ENCODE assay signal across 31 cellular contexts in genomic region chr3:159513867-159514380, GRCh38.
"Had no signal": no experiment of that assay in that cellular context is flagged by ENCODE, and none has a peak within 500 bp of the region (broad histone marks: within the 10 kb centered on the region; RNA-seq: fewer than 3 reads in every experiment).

No MANE protein-coding gene starts in this region.

- H3K9me3 Mint-ChIP-seq: activated naive CD8-positive, alpha-beta T cell treated with anti-CD3 and anti-CD28 coated beads, Interleukin-2, amount 50 U/mL, for 24 hours; activated T-helper 1 cell treated with anti-CD3 and anti-CD28 coated beads, Interleukin-12 subunit alpha, Interleukin-12 subunit beta, Interleukin-2, Interleukin-4 antibody, amounts not matched to agents 30 ng/mL and 10 ng/mL and 1 ng/mL, durations not matched to agents 14 hours and 24 hours and 36 hours; central memory CD8-positive, alpha-beta T cell; T-helper 1 cell treated with Interleukin-12 subunit alpha and Interleukin-12 subunit beta and Interleukin-4 antibody, amounts not matched to agents 30 μg/mL and 1 μg/mL, for 36 hours had no signal

- DNase-seq: activated CD4-positive, alpha-beta T cell treated with anti-CD3 and anti-CD28 coated beads for 48 hours; activated CD4-positive, alpha-beta T cell treated with anti-CD3 and anti-CD28 coated beads, Interleukin-2, amount 50 U/mL, for 4 hours; activated CD4-positive, CD25-positive, alpha-beta regulatory T cell treated with anti-CD3 and anti-CD28 coated beads, Interleukin-2, amount 50 U/mL, for 72 hours; activated CD8-positive, alpha-beta memory T cell treated with anti-CD3 and anti-CD28 coated beads, Interleukin-2, amount 50 U/mL, for 48 hours; activated CD8-positive, alpha-beta T cell treated with anti-CD3 and anti-CD28 coated beads, Interleukin-2, amount 10 ng/mL, durations not matched to agents 7 days and 5 days; activated effector memory CD4-positive, alpha-beta T cell treated with anti-CD3 and anti-CD28 coated beads, Interleukin-2, amount 50 U/mL, for 16 hours; activated naive CD4-positive, alpha-beta T cell treated with Interleukin-2 at 50 U/mL for 16 hours; activated naive CD8-positive, alpha-beta T cell treated with anti-CD3 and anti-CD28 coated beads, Interleukin-2, amount 50 U/mL, for 24 hours; activated T-cell treated with anti-CD3 and anti-CD28 coated beads, Interleukin-2, amount 50 U/mL, for 1 hour; amniotic stem cell; MG63; MV-4-11; NCI-H1092 treated with DMSO at 0.1 percent for 48 hours; NCI-H1417 treated with DMSO at 0.1 percent for 48 hours; NCI-H1694; NCI-H2029; NCI-H2107; NCI-H2171 treated with DMSO at 0.1 percent for 48 hours; NCI-H226; NCI-H526; NCI-H774; RPMI8226 had no signal

- H3K4me3 ChIP-seq: ascending aorta, MG63, SK-N-MC had no signal

- H3K4me3 Mint-ChIP-seq: activated CD8-positive, alpha-beta T cell treated with anti-CD3 and anti-CD28 coated beads, Interleukin-2, amount 10 ng/mL, durations not matched to agents 7 days and 5 days; activated naive CD8-positive, alpha-beta T cell treated with anti-CD3 and anti-CD28 coated beads, Interleukin-2, amount 50 U/mL, for 24 hours; activated T-helper 1 cell treated with anti-CD3 and anti-CD28 coated beads, Interleukin-12 subunit alpha, Interleukin-12 subunit beta, Interleukin-2, Interleukin-4 antibody, amounts not matched to agents 30 ng/mL and 10 ng/mL and 1 ng/mL, durations not matched to agents 14 hours and 24 hours and 36 hours; brain; central memory CD8-positive, alpha-beta T cell; T-helper 1 cell treated with Interleukin-12 subunit alpha and Interleukin-12 subunit beta and Interleukin-4 antibody, amounts not matched to agents 30 μg/mL and 1 μg/mL, for 36 hours had no signal

- H3K27me3 Mint-ChIP-seq: activated naive CD8-positive, alpha-beta T cell treated with anti-CD3 and anti-CD28 coated beads, Interleukin-2, amount 50 U/mL, for 24 hours; central memory CD8-positive, alpha-beta T cell had no signal

- H3K36me3 Mint-ChIP-seq: activated naive CD4-positive, alpha-beta T cell treated with anti-CD3 and anti-CD28 coated beads, Interleukin-2, amount 50 U/mL, for 72 hours; brain had no signal

- H3K27ac ChIP-seq: ascending aorta, SK-N-MC had no signal

- H3K36me3 ChIP-seq: ascending aorta, MG63 had no signal

- ATAC-seq: activated CD8-positive, alpha-beta T cell treated with anti-CD3 and anti-CD28 coated beads, Interleukin-2, amount 10 ng/mL, durations not matched to agents 7 days and 5 days; activated naive CD4-positive, alpha-beta T cell treated with anti-CD3 and anti-CD28 coated beads, Interleukin-2, amount 50 U/mL, for 72 hours; activated naive CD8-positive, alpha-beta T cell treated with anti-CD3 and anti-CD28 coated beads, Interleukin-2, amount 50 U/mL, for 24 hours; Panc1; Right ventricle myocardium inferior had no signal

- H3K4me1 Mint-ChIP-seq: activated naive CD8-positive, alpha-beta T cell treated with anti-CD3 and anti-CD28 coated beads, Interleukin-2, amount 50 U/mL, for 24 hours; central memory CD8-positive, alpha-beta T cell had no signal

- H3K27ac Mint-ChIP-seq: activated CD8-positive, alpha-beta T cell treated with anti-CD3 and anti-CD28 coated beads, Interleukin-2, amount 10 ng/mL, durations not matched to agents 7 days and 5 days; activated naive CD4-positive, alpha-beta T cell treated with anti-CD3 and anti-CD28 coated beads, Interleukin-2, amount 50 U/mL, for 72 hours; activated naive CD8-positive, alpha-beta T cell treated with anti-CD3 and anti-CD28 coated beads, Interleukin-2, amount 50 U/mL, for 24 hours; activated T-helper 1 cell treated with anti-CD3 and anti-CD28 coated beads, Interleukin-12 subunit alpha, Interleukin-12 subunit beta, Interleukin-2, Interleukin-4 antibody, amounts not matched to agents 30 ng/mL and 10 ng/mL and 1 ng/mL, durations not matched to agents 14 hours and 24 hours and 36 hours; T-helper 1 cell treated with Interleukin-12 subunit alpha and Interleukin-12 subunit beta and Interleukin-4 antibody, amounts not matched to agents 30 μg/mL and 1 μg/mL, for 36 hours had no signal

- H3K27me3 ChIP-seq: ascending aorta, MG63 had no signal

- H3K4me1 ChIP-seq: ascending aorta had no signal

- H3K9me3 ChIP-seq: ascending aorta, MG63 had no signal
